Comparison of ENCODE assay signal across 8 cellular contexts in the genomic region with DNA sequence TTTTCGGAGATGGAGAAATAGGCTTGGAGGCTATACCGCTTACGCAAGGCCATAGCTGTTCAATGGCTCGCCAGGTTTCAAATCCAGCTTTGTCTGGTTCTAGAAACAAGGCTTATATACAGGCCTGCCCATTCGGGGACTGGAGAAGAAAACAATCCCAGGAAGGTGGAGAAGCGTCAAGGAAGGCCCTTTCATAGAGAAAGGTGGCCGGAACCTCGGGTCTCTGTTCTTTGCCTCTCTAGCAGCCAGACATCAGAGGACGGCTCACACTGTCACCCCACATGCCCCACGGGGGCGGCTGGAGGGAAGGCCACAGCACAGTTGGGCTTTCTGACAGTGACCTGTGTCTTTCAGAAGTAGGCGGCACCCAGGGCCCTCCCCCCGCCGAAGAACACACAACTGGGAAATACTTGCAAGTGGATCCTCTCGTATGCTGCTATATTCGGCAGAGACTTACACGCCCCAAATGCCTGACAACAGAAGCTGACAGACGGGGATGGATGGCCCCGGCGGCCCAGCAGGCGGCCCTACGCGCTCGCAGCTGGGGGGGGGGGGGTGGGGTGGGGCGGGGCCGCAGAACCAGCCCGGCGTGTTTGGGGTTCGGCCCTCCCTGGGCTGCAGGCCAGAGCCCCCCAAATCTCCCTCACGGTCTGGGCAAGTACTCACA. TPM values are rescaled to one million over a fixed set of nuclear protein-coding genes. Genes with fewer than 3 reads are reported as not detected.
A peak's percentile ranks its signal among the peaks of the same experiment; 100 is the strongest.
DNase-seq lines count a peak whose midpoint lies in the region; ATAC-seq and TF ChIP-seq lines count a peak whose summit lies in the region.

No MANE protein-coding gene starts in this region.

- peak; percentile 8 for ATAC-seq in activated CD8-positive, alpha-beta T cell treated with anti-CD3 and anti-CD28 coated beads, Interleukin-2, amount 10 ng/mL, durations not matched to agents 7 days and 5 days
- no peak for ATAC-seq in HG03280 (IDR thresholded peaks at IDR 0.05; ENCODE audit: unreplicated experiment)

- no peaks in the 10 kb centered on the region for H3K27me3 ChIP-seq in testis

- WGBS in testis, 2 donors: 15 to 28% methylated on average over 16 to 23 of the region's 30 CpGs

- H3K36me3 ChIP-seq in testis (ENCODE audit: low read depth, missing control alignments): no peaks in the 10 kb centered on the region

- no peaks in the 10 kb centered on the region; the same call in none of the 2 replicates for H3K27me3 Mint-ChIP-seq in HFFc6 (ENCODE audit: insufficient read depth)
- H3K27me3 Mint-ChIP-seq in activated CD8-positive, alpha-beta T cell treated with anti-CD3 and anti-CD28 coated beads, Interleukin-2, amount 10 ng/mL, durations not matched to agents 7 days and 5 days (ENCODE audit: low read depth): no peaks in the 10 kb centered on the region

- H3K4me1 ChIP-seq in testis: peaks cover 70% of the 10 kb centered on the region

- H3K4me3 ChIP-seq in epithelial cell of proximal tubule (ENCODE audit: low read depth, low read length) (peak overlapping the region; percentile 65), testis (peak overlapping the region; percentile 79 to 87)

- POLR2A ChIA-PET in activated CD8-positive, alpha-beta T cell treated with anti-CD3 and anti-CD28 coated beads, Interleukin-2, amount 10 ng/mL, durations not matched to agents 7 days and 5 days (lab: Charles Lee): interaction anchor here (0.5 to 26.9 kb wide), 5 partner anchors 6 to 273 kb away, joined by 3 to 543 read pairs (median 4); partner anchors contain the start of genes ORAI1, RHOF and SETD1B

- H3K4me3 Mint-ChIP-seq in HFFc6: peak overlapping the region; percentile 84
- peak overlapping the region; percentile 84 for H3K4me3 Mint-ChIP-seq in activated CD8-positive, alpha-beta T cell treated with anti-CD3 and anti-CD28 coated beads, Interleukin-2, amount 10 ng/mL, durations not matched to agents 7 days and 5 days

- DNase-seq in HFFc6: peak; percentile 85
- DNase-seq in NCI-H526 (lab: John Stamatoyannopoulos, UW): peak; percentile 77
- DNase-seq in activated CD8-positive, alpha-beta T cell treated with anti-CD3 and anti-CD28 coated beads, Interleukin-2, amount 10 ng/mL, durations not matched to agents 7 days and 5 days: peak; percentile 73
- DNase-seq in epithelial cell of proximal tubule (ENCODE audit: low read depth): no peak
- peak; percentile 48 for DNase-seq in midbrain (lab: John Stamatoyannopoulos, UW)
- DNase-seq in testis: peak; percentile 83

- peaks cover 66% of the 10 kb centered on the region for H3K4me1 Mint-ChIP-seq in HFFc6 (ENCODE audit: low read depth)
- peaks cover 40% of the 10 kb centered on the region for H3K4me1 Mint-ChIP-seq in activated CD8-positive, alpha-beta T cell treated with anti-CD3 and anti-CD28 coated beads, Interleukin-2, amount 10 ng/mL, durations not matched to agents 7 days and 5 days (ENCODE audit: low read depth)

- intact Hi-C loops in testis (cut with DNase I; ENCODE audit: low total_unique reads): no loop called here

- TF ChIP-seq POLR2A in testis (IDR thresholded peaks at IDR 0.05): no peak

- CTCF ChIA-PET in activated CD8-positive, alpha-beta T cell treated with anti-CD3 and anti-CD28 coated beads, Interleukin-2, amount 10 ng/mL, durations not matched to agents 7 days and 5 days (lab: Charles Lee): interaction anchor here (2.3 to 26.5 kb wide), 3 partner anchors 6 to 90 kb away, joined by 9 to 956 read pairs (median 956); partner anchors contain the start of genes PSMD9, RHOF and SETD1B

- H3K36me3 Mint-ChIP-seq in HFFc6 (ENCODE audit: low read depth): peaks cover 6% of the 10 kb centered on the region
- peaks cover 43% of the 10 kb centered on the region for H3K36me3 Mint-ChIP-seq in activated CD8-positive, alpha-beta T cell treated with anti-CD3 and anti-CD28 coated beads, Interleukin-2, amount 10 ng/mL, durations not matched to agents 7 days and 5 days (ENCODE audit: low read depth)

- H3K27ac ChIP-seq in C4-2B: peak overlapping the region; percentile 98
- peak overlapping the region; percentile 99 for H3K27ac ChIP-seq in testis

- TF ChIP-seq CTCF in C4-2B (conservative IDR thresholded peaks at IDR 0.05): no peak
- peak; percentile 21; the same call in 1 of the 2 replicates for TF ChIP-seq CTCF in HFFc6 (IDR thresholded peaks at IDR 0.05)
- TF ChIP-seq CTCF in epithelial cell of proximal tubule (conservative IDR thresholded peaks at IDR 0.05; ENCODE audit: low read depth, low read length): no peak
- no peak for TF ChIP-seq CTCF in testis (IDR thresholded peaks at IDR 0.05)

- peak overlapping the region; percentile 89 for H3K27ac Mint-ChIP-seq in HFFc6
- H3K27ac Mint-ChIP-seq in activated CD8-positive, alpha-beta T cell treated with anti-CD3 and anti-CD28 coated beads, Interleukin-2, amount 10 ng/mL, durations not matched to agents 7 days and 5 days: peak overlapping the region; percentile 92

- no peaks in the 10 kb centered on the region for H3K9me3 Mint-ChIP-seq in HFFc6
- no peaks in the 10 kb centered on the region for H3K9me3 Mint-ChIP-seq in activated CD8-positive, alpha-beta T cell treated with anti-CD3 and anti-CD28 coated beads, Interleukin-2, amount 10 ng/mL, durations not matched to agents 7 days and 5 days (ENCODE audit: insufficient read depth)

- no peaks in the 10 kb centered on the region for H3K9me3 ChIP-seq in testis

RNA-seq across cellular contexts. Expression of gene SETD1B, which starts 4.5 kb away (rescaled TPM):
- total RNA-seq in HFFc6 (2021; fragmentation: NEBNext Ultra II Directional; extraction: Animal tissue kit (Norgen Biotek cat#: 25700)): 10 to 100 TPM; 18.5 to 22.0 (median 20.9) TPM
- 10 to 100 TPM; 30.0 to 30.9 TPM for total RNA-seq in activated CD8-positive, alpha-beta T cell treated with anti-CD3 and anti-CD28 coated beads, Interleukin-2, amount 10 ng/mL, durations not matched to agents 7 days and 5 days
- total RNA-seq in epithelial cell of proximal tubule: 4.4 and 5.2 TPM in 2 replicates
- 10 to 100 TPM; 23.1 to 23.3 TPM for total RNA-seq in testis
- 18.9 TPM for polyA plus RNA-seq in testis (ENCODE audit: insufficient read depth, low read depth, low replicate concordance)

RNA-seq across cellular contexts. Expression of gene RHOF, which starts 5.8 kb away (rescaled TPM):
- total RNA-seq in HFFc6 (2021; fragmentation: NEBNext Ultra II Directional; extraction: Animal tissue kit (Norgen Biotek cat#: 25700)): 1 to 10 TPM; 3.2 to 4.2 (median 3.6) TPM
- total RNA-seq in activated CD8-positive, alpha-beta T cell treated with anti-CD3 and anti-CD28 coated beads, Interleukin-2, amount 10 ng/mL, durations not matched to agents 7 days and 5 days: 100 to 1,000 TPM; 145 to 154 TPM
- total RNA-seq in epithelial cell of proximal tubule (180 and 181 TPM in 2 replicates), testis (10 to 100 TPM; 18.0 to 20.5 TPM)
- polyA plus RNA-seq in testis (ENCODE audit: insufficient read depth, low read depth, low replicate concordance): 16.9 TPM

RNA-seq across cellular contexts. Expression of gene HPD, which starts 59.4 kb away (rescaled TPM):
- total RNA-seq in HFFc6 (2021; fragmentation: NEBNext Ultra II Directional; extraction: Animal tissue kit (Norgen Biotek cat#: 25700)): under 1 TPM in 4 of 6 experiments, not detected in 2; 0.14 to 0.25 (median 0.21) TPM
- not detected for total RNA-seq in activated CD8-positive, alpha-beta T cell treated with anti-CD3 and anti-CD28 coated beads, Interleukin-2, amount 10 ng/mL, durations not matched to agents 7 days and 5 days
- total RNA-seq in epithelial cell of proximal tubule (0.12 TPM in 1 of 2 replicates, not detected in the other), testis (10 to 100 TPM in 1 of 2 donors, 1 to 10 TPM in 1; 5.9 to 10.6 TPM)
- 11.6 TPM for polyA plus RNA-seq in testis (ENCODE audit: insufficient read depth, low read depth, low replicate concordance)
